In the genomic region with DNA sequence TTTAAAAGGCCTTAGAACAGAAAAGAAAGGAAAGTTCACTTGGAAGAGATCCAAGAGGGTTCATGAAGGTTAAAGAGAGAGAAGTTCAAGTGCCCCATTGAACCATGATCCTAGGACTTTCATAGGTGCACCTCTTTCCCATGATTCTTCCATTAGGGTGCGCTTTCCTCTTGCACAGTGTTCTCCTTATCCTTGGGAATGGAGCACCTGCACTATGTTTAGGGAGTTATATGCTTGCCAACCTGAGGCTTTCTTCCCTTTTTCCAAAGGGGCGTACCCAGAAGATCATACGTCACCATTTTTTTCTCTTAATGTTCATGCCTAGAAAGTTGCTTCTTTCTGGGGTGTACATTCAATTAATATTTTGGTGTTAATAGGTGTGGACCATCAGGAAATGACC, we compare ENCODE assay signal across 8 cellular contexts.
"Had no signal": no experiment of that assay in that cellular context is flagged by ENCODE, and none has a peak within 500 bp of the region (broad histone marks: within the 10 kb centered on the region; RNA-seq: fewer than 3 reads in every experiment).

No MANE protein-coding gene starts in this region.

- DNase-seq: GDM1, GF-D8 had no signal

- FAIRE-seq: G401.6, GM12878, GM12891, GM12892, GM18507, GM19239 had no signal

- ATAC-seq: GM12878 had no signal

- H3K4me3 ChIP-seq: GM12878 had no signal
